Comparison of ENCODE assay signal across 11 cellular contexts in the genomic region with DNA sequence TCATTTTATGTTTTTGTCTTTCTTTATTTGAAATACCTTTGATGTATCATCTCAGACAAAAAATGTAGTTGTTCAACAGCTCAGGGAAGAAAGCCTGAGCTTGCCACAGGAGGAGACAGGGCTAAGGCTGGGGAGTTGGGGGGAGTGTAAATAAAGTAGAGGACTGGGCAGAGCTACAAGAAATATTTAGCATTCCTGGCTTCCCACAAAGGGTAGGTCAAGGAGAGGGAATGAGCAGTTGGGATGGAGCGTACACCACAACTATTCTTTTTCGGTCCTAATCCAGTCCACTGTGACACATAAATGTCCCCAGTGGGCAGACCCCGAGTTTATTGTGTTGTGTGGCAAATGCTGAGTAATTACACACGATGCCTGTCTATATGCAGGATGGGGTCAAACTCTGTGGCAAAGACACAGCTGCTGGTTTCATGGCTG.
DNase-seq lines count a peak whose midpoint lies in the region; ATAC-seq and TF ChIP-seq lines count a peak whose summit lies in the region.
"Had no signal": no experiment of that assay in that cellular context is flagged by ENCODE, and none has a peak within 500 bp of the region (broad histone marks: within the 10 kb centered on the region; RNA-seq: fewer than 3 reads in every experiment).

No MANE protein-coding gene starts in this region.

- no peaks in the 10 kb centered on the region for H3K27me3 Mint-ChIP-seq in activated T-cell treated with anti-CD3 and anti-CD28 coated beads, Interleukin-2, amount 50 U/mL, for 72 hours (ENCODE audit: low read depth)

- H4K91ac ChIP-seq in mesenchymal stem cell (ENCODE audit: low read length): peak overlapping the region; percentile 95

- H3K27me3 ChIP-seq in breast epithelium (no peaks in the 10 kb centered on the region), mesenchymal stem cell (ENCODE audit: control insufficient read depth in 1 of 2, insufficient read depth in 1 of 2, low read length in 2 of 2) (no peaks in the 10 kb centered on the region), vagina (no peaks in the 10 kb centered on the region)
- H3K27me3 ChIP-seq: right lobe of liver had no signal

- peak overlapping the region; percentile 46 to 71 for H2BK12ac ChIP-seq in mesenchymal stem cell (ENCODE audit: low read length in 2 of 2)

- H3K36me3 Mint-ChIP-seq in activated T-cell treated with anti-CD3 and anti-CD28 coated beads, Interleukin-2, amount 50 U/mL, for 72 hours (ENCODE audit: insufficient read depth in 2 of 2): no peaks in the 10 kb centered on the region

- ATAC-seq in activated T-cell treated with anti-CD3 and anti-CD28 coated beads, Interleukin-2, amount 50 U/mL, for 72 hours (replicated peaks in 1 of 2): no peak

- peak overlapping the region; percentile 34 for H3K9ac ChIP-seq in mesenchymal stem cell (ENCODE audit: low read length)

- H3K18ac ChIP-seq in mesenchymal stem cell (ENCODE audit: low read depth in 1 of 2, low read length in 2 of 2): peak overlapping the region; percentile 78 to 80

- 0% methylated on average over 2 of the region's 4 CpGs for WGBS in mesenchymal stem cell

- peak overlapping the region; percentile 40 for H3K27ac Mint-ChIP-seq in activated T-cell treated with anti-CD3 and anti-CD28 coated beads, Interleukin-2, amount 50 U/mL, for 72 hours
- H3K27ac Mint-ChIP-seq: IgD-negative memory B cell had no signal

- H3K79me1 ChIP-seq in mesenchymal stem cell (replicated peaks; ENCODE audit: low read length, poor library complexity, severe bottlenecking): no peaks in the 10 kb centered on the region

- H3K4me1 Mint-ChIP-seq in activated T-cell treated with anti-CD3 and anti-CD28 coated beads, Interleukin-2, amount 50 U/mL, for 72 hours (ENCODE audit: low read depth): peaks cover 10% of the 10 kb centered on the region
- H3K4me1 Mint-ChIP-seq: central memory CD8-positive, alpha-beta T cell; IgD-negative memory B cell had no signal

- H3K4me1 ChIP-seq in breast epithelium: peaks cover 0 to 4% of the 10 kb centered on the region in 2 donors
- peaks cover 12% of the 10 kb centered on the region for H3K4me1 ChIP-seq in mesenchymal stem cell (ENCODE audit: control insufficient read depth, insufficient read depth, low read depth, low read length)
- H3K4me1 ChIP-seq in vagina: peaks cover 14% of the 10 kb centered on the region
- H3K4me1 ChIP-seq: right lobe of liver had no signal

- peak overlapping the region; percentile 91 for H2AK5ac ChIP-seq in mesenchymal stem cell (ENCODE audit: low read length, severe bottlenecking)

- peak overlapping the region; percentile 33 for H3K4me2 ChIP-seq in mesenchymal stem cell (ENCODE audit: low read length, poor library complexity, severe bottlenecking)

- no peak for DNase-seq in activated T-cell treated with anti-CD3 and anti-CD28 coated beads, Interleukin-2, amount 50 U/mL, for 72 hours
- DNase-seq in activated T-cell treated with anti-CD3 and anti-CD28 coated beads, Interleukin-2, amount 50 U/mL, for 48 hours: no peak
- DNase-seq in breast epithelium (ENCODE audit: low spot score in 2 of 2) (peak in 1 of 2 donors; percentile 81), mesenchymal stem cell (peak; percentile 90), vagina (ENCODE audit: extremely low spot score in 2 of 2) (no peak), SKM-1 treated with dmso at 0.1 percent for 144 hours (lab: John Stamatoyannopoulos, UW; ENCODE audit: unreplicated experiment) (no peak), NCI-H1694 (lab: John Stamatoyannopoulos, UW) (no peak)
- DNase-seq in activated CD4-positive, alpha-beta T cell treated with anti-CD3 and anti-CD28 coated beads for 4 hours: no peak
- DNase-seq: right lobe of liver had no signal

- H3K4me3 ChIP-seq in breast epithelium: peak overlapping the region in 1 of 3 donors; percentile 15
- H3K4me3 ChIP-seq in mesenchymal stem cell (ENCODE audit: insufficient read depth in 1 of 2, low read depth in 1 of 2, low read length in 2 of 2): no peak overlapping the region
- no peak overlapping the region for H3K4me3 ChIP-seq in vagina
- H3K4me3 ChIP-seq: right lobe of liver had no signal

- peak overlapping the region; percentile 82 to 96 for H3K27ac ChIP-seq in breast epithelium
- peak overlapping the region; percentile 95 for H3K27ac ChIP-seq in mesenchymal stem cell (ENCODE audit: low read length, poor library complexity, severe bottlenecking)
- peak overlapping the region; percentile 63 for H3K27ac ChIP-seq in vagina

- peak overlapping the region; percentile 49 for H2BK5ac ChIP-seq in mesenchymal stem cell (ENCODE audit: low read depth, low read length, poor library complexity, severe bottlenecking)

- peak overlapping the region; percentile 48 for H4K8ac ChIP-seq in mesenchymal stem cell (ENCODE audit: low read length)

- H2AFZ ChIP-seq in mesenchymal stem cell (ENCODE audit: low read depth, low read length): no peak overlapping the region

- H3K36me3 ChIP-seq in breast epithelium (no peaks in the 10 kb centered on the region), mesenchymal stem cell (ENCODE audit: control insufficient read depth in 1 of 2, insufficient read depth in 2 of 2, low read depth in 1 of 2, low read length in 2 of 2) (no peaks in the 10 kb centered on the region), vagina (no peaks in the 10 kb centered on the region)
- H3K36me3 ChIP-seq: right lobe of liver had no signal

- peak overlapping the region in 1 of 2 experiments; percentile 88 for H3K4ac ChIP-seq in mesenchymal stem cell (ENCODE audit: low read depth in 1 of 2, low read length in 2 of 2)

- intact Hi-C loops in breast epithelium (cut with DNase I; ENCODE audit: low total_unique reads): no loop called here
- intact Hi-C loops in vagina (cut with DNase I): no loop called here

- no peak overlapping the region for H3K4me3 Mint-ChIP-seq in activated T-cell treated with anti-CD3 and anti-CD28 coated beads, Interleukin-2, amount 50 U/mL, for 72 hours
- H3K4me3 Mint-ChIP-seq: central memory CD8-positive, alpha-beta T cell; IgD-negative memory B cell had no signal

- TF ChIP-seq CTCF in breast epithelium (IDR thresholded peaks at IDR 0.05) (no peak), vagina (IDR thresholded peaks at IDR 0.05) (no peak)

- H3K9me3 ChIP-seq in breast epithelium (no peaks in the 10 kb centered on the region), mesenchymal stem cell (ENCODE audit: control insufficient read depth, low read length) (no peaks in the 10 kb centered on the region), vagina (no peaks in the 10 kb centered on the region)
- H3K9me3 ChIP-seq: right lobe of liver had no signal

- peaks cover 0 to 2% of the 10 kb centered on the region in 2 donors for H3K9me3 Mint-ChIP-seq in activated T-cell treated with anti-CD3 and anti-CD28 coated beads, Interleukin-2, amount 50 U/mL, for 72 hours
- H3K9me3 Mint-ChIP-seq: central memory CD8-positive, alpha-beta T cell had no signal

- no peak overlapping the region for H3K23ac ChIP-seq in mesenchymal stem cell (ENCODE audit: low read length in 2 of 2)

- no peak overlapping the region for H2BK15ac ChIP-seq in mesenchymal stem cell (ENCODE audit: low read depth, poor library complexity, severe bottlenecking)

- H3K14ac ChIP-seq in mesenchymal stem cell (ENCODE audit: low read length in 2 of 2): peak overlapping the region in 1 of 2 experiments; percentile 65

- no peak overlapping the region for H2BK120ac ChIP-seq in mesenchymal stem cell (ENCODE audit: low read depth, low read length)

- TF ChIP-seq POLR2A in breast epithelium (IDR thresholded peaks at IDR 0.05) (no peak), vagina (IDR thresholded peaks at IDR 0.05) (no peak)
